ENCODE assay signal across 8 cellular contexts in the genomic region with DNA sequence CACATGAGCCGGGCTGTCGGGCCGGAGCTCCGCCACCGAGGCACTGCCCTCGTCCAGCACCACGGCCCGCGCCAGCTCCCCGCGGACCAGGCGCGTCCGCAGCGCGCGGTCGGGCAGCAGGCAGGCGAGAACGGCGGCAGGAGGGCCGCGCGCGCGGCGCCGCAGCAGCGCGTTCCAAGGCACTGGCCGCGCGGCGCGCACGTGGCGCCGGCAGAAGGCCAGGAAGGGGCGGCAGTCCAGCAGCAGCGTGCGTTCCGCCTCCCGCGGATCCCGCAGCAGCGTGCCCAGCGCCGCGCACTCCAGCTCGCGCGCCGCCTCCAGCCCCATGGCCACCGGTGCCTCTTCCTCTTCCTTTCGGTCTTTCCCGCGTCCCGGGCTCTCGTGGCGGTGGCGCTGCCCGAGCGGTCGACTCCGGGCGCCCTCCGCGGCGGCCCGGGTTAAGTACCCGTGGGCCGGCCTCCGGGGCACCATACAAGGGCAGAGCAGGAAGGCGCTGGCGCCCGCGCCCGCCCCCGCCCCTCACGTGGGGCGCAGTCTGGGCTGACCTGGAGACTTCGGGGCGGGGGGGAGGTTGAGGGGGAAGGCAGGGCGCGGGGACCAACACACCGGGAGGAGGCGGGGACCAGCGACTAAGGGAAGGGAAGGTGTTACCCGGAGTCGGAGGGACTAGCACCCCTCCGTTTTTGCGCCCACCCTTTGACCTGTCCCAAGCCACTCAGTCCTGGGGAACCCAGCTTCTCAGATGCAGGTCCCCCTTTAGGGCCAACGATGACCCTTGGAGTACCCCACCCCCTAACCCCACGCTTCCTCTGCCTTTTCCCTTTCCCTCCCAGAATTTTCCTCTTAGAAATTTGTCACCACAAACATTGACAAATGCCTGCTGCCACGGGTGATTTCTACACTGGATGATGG. TPM values are rescaled to one million over a fixed set of nuclear protein-coding genes. Genes with fewer than 3 reads are reported as not detected.
A peak's percentile ranks its signal among the peaks of the same experiment; 100 is the strongest.
DNase-seq lines count a peak whose midpoint lies in the region; ATAC-seq and TF ChIP-seq lines count a peak whose summit lies in the region.

A gene with protein sequence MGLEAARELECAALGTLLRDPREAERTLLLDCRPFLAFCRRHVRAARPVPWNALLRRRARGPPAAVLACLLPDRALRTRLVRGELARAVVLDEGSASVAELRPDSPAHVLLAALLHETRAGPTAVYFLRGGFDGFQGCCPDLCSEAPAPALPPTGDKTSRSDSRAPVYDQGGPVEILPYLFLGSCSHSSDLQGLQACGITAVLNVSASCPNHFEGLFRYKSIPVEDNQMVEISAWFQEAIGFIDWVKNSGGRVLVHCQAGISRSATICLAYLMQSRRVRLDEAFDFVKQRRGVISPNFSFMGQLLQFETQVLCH (minus strand): TSS at position 413 of the 912 bp plus-strand sequence. CDS start 86 bp downstream, at position 327.

- DNase-seq in Caco-2 (peak; percentile 84 to 89), RWPE2 (ENCODE audit: low spot score) (peak; percentile 73), glutamatergic neuron (peak; percentile 53), osteocyte (ENCODE audit: extremely low spot score, unreplicated experiment) (no peak)
- DNase-seq in activated naive CD4-positive, alpha-beta T cell treated with Interleukin-2 at 50 U/mL for 16 hours: peak; percentile 91

- H3K27ac ChIP-seq in RWPE2 (ENCODE audit: poor library complexity, severe bottlenecking) (no peak within 1 kb of the TSS), thymus (ENCODE audit: low read depth) (peak within 1 kb of the TSS; percentile 99)

- no TSS peak for BruUV-seq in Caco-2 (replicated peaks; lab: Mats Ljungman, UMichigan)

- peak in 1 of 2 experiments; percentile 5 for TF ChIP-seq CTCF in Caco-2 (IDR thresholded peaks at IDR 0.05; ENCODE audit: insufficient read depth in 1 of 2, low read depth in 1 of 2, low read length in 1 of 2, severe bottlenecking in 1 of 2, unreplicated experiment in 1 of 2)
- no peak for TF ChIP-seq CTCF in RWPE2 (IDR thresholded peaks at IDR 0.05; ENCODE audit: poor library complexity, severe bottlenecking)
- no peak for TF ChIP-seq CTCF in glutamatergic neuron (IDR thresholded peaks at IDR 0.05; ENCODE audit: partially characterized antibody, unreplicated experiment)
- TF ChIP-seq CTCF in osteocyte (IDR thresholded peaks at IDR 0.05): no peak

- peaks cover 2% of the 10 kb centered on the region; the same call in 1 of the 2 replicates for H3K36me3 ChIP-seq in Caco-2 (ENCODE audit: control insufficient read depth, insufficient read depth, low read length)
- no peaks in the 10 kb centered on the region for H3K36me3 ChIP-seq in RWPE2 (ENCODE audit: low read depth)
- H3K36me3 ChIP-seq in thymus (ENCODE audit: control insufficient read depth, insufficient read depth): peaks cover 26% of the 10 kb centered on the region

- H3K27me3 ChIP-seq in Caco-2 (replicated peaks; ENCODE audit: control insufficient read depth, insufficient read depth, low read length) (no peaks in the 10 kb centered on the region), RWPE2 (ENCODE audit: insufficient read depth, poor library complexity, severe bottlenecking) (no peaks in the 10 kb centered on the region), thymus (ENCODE audit: control insufficient read depth, insufficient read depth) (no peaks in the 10 kb centered on the region)

- H3K27ac Mint-ChIP-seq in Caco-2 (ENCODE audit: unreplicated experiment) (peak within 1 kb of the TSS; percentile 94), glutamatergic neuron (ENCODE audit: unreplicated experiment) (no peak within 1 kb of the TSS), osteocyte (ENCODE audit: unreplicated experiment) (no peak within 1 kb of the TSS)

- ATAC-seq in GM19438 (IDR thresholded peaks at IDR 0.05; ENCODE audit: low read depth, unreplicated experiment) (peak; percentile 53), HG03571 (IDR thresholded peaks at IDR 0.05; ENCODE audit: unreplicated experiment) (peak; percentile 56), RWPE2 (ENCODE audit: low read depth) (peak; percentile 76)

- peaks cover 14% of the 10 kb centered on the region for H3K4me1 ChIP-seq in Caco-2
- H3K4me1 ChIP-seq in RWPE2 (ENCODE audit: insufficient read depth, poor library complexity, severe bottlenecking): no peaks in the 10 kb centered on the region
- peaks cover 48% of the 10 kb centered on the region for H3K4me1 ChIP-seq in thymus (ENCODE audit: control insufficient read depth, insufficient read depth, low read length)

- peak within 1 kb of the TSS; percentile 70 for H3K4me3 ChIP-seq in Caco-2 (ENCODE audit: low read depth, low read length)
- H3K4me3 ChIP-seq in RWPE2 (ENCODE audit: severe bottlenecking): peak within 1 kb of the TSS; percentile 43
- peak within 1 kb of the TSS; percentile 75 for H3K4me3 ChIP-seq in thymus (ENCODE audit: low read length)

- H3K9me3 Mint-ChIP-seq in Caco-2 (ENCODE audit: unreplicated experiment): no peaks in the 10 kb centered on the region
- H3K9me3 Mint-ChIP-seq in glutamatergic neuron (ENCODE audit: unreplicated experiment): peaks cover 2% of the 10 kb centered on the region
- H3K9me3 Mint-ChIP-seq in osteocyte (ENCODE audit: unreplicated experiment): no peaks in the 10 kb centered on the region

- intact Hi-C loops in Caco-2 (cut with micrococcal nuclease; ENCODE audit: unreplicated experiment): loop anchor here (2.0 to 5.0 kb wide), 2 partner anchors 42 to 64 kb away; partner anchors contain the start of gene STARD7

- under 1% methylated on average over 95 of the region's 95 CpGs for WGBS in thymus

- CTCF ChIA-PET in Caco-2 (lab: Charles Lee): interaction anchor here (1.0 to 1.6 kb wide), 3 partner anchors 28 to 63 kb away, joined by 3 to 6 read pairs (median 3); partner anchors contain the start of genes ADRA2B and STARD7

- H3K4me3 Mint-ChIP-seq in Caco-2 (ENCODE audit: unreplicated experiment) (peak within 1 kb of the TSS; percentile 98), glutamatergic neuron (ENCODE audit: unreplicated experiment) (peak within 1 kb of the TSS; percentile 72), osteocyte (ENCODE audit: unreplicated experiment) (peak within 1 kb of the TSS; percentile 67)

- H3K4me1 Mint-ChIP-seq in Caco-2 (ENCODE audit: low read depth, unreplicated experiment) (no peaks in the 10 kb centered on the region), glutamatergic neuron (ENCODE audit: low read depth, unreplicated experiment) (peaks cover 11% of the 10 kb centered on the region), osteocyte (ENCODE audit: unreplicated experiment) (no peaks in the 10 kb centered on the region)

- POLR2A ChIA-PET in Caco-2 (lab: Charles Lee): no interaction called here

- H3K36me3 Mint-ChIP-seq in Caco-2 (ENCODE audit: insufficient read depth, unreplicated experiment) (peaks cover 16% of the 10 kb centered on the region), glutamatergic neuron (ENCODE audit: unreplicated experiment) (no peaks in the 10 kb centered on the region), osteocyte (ENCODE audit: unreplicated experiment) (no peaks in the 10 kb centered on the region)

- H3K27me3 Mint-ChIP-seq in Caco-2 (ENCODE audit: insufficient read depth, unreplicated experiment) (no peaks in the 10 kb centered on the region), glutamatergic neuron (ENCODE audit: unreplicated experiment) (peaks cover 9% of the 10 kb centered on the region), osteocyte (ENCODE audit: unreplicated experiment) (no peaks in the 10 kb centered on the region)

- no peaks in the 10 kb centered on the region for H3K9me3 ChIP-seq in Caco-2
- no peaks in the 10 kb centered on the region for H3K9me3 ChIP-seq in RWPE2 (ENCODE audit: severe bottlenecking)
- H3K9me3 ChIP-seq in thymus (ENCODE audit: control insufficient read depth): no peaks in the 10 kb centered on the region

RNA-seq across cellular contexts. Expression of the gene that starts here (rescaled TPM):
- total RNA-seq in Caco-2 (2022): 13.4 and 13.6 TPM in 2 replicates
- 0.34 TPM for total RNA-seq in glutamatergic neuron (ENCODE audit: unreplicated experiment)
- total RNA-seq in osteocyte: 0.68 and 0.78 TPM in 2 replicates
- polyA plus RNA-seq in thymus: 208 TPM

Comparison
In these comparisons a context has a peak if more than half of its experiments do, and no peak if none do; other contexts are left out.
1. Peak in DNase-seq in glutamatergic neuron; RNA of the gene not detected or under 1 TPM.